In genomic region chr13:38848360-38848759, GRCh38 we compare ENCODE assay signal across 23 cellular contexts.
"Had no signal": no experiment of that assay in that cellular context is flagged by ENCODE, and none has a peak within 500 bp of the region (broad histone marks: within the 10 kb centered on the region; RNA-seq: fewer than 3 reads in every experiment).

No MANE protein-coding gene starts in this region.

- ATAC-seq: naive thymus-derived CD4-positive, alpha-beta T cell; natural killer cell; right cardiac atrium; sciatic nerve; stimulated activated effector memory CD8-positive, alpha-beta T cell treated with anti-CD3 and anti-CD28 coated beads, Interleukin-12 subunit alpha, Interleukin-12 subunit beta, amount 100 ng/mL, for 72 hours; stimulated activated naive B cell treated with anti-CD40 and anti-IgM and Interleukin-4, amounts not matched to agents 10 μg/mL and 1 μg/mL and 100 μg/mL, for 72 hours had no signal

- DNase-seq: naive thymus-derived CD4-positive, alpha-beta T cell; natural killer cell; occipital lobe; ovary; right cardiac atrium; small intestine; stimulated activated CD4-positive, alpha-beta T cell treated with anti-CD3 and anti-CD28 coated beads, Interleukin-15, amount 100 ng/mL, for 24 hours; stimulated activated CD4-positive, alpha-beta T cell treated with anti-CD3 and anti-CD28 coated beads, Interleukin-2, amount 100 ng/mL, for 24 hours; stimulated activated CD4-positive, alpha-beta T cell treated with anti-CD3 and anti-CD28 coated beads, Interleukin-2, amount 100 ng/mL, for 48 hours; stimulated activated CD4-positive, alpha-beta T cell treated with anti-CD3 and anti-CD28 coated beads, Interleukin-4, amount 100 ng/mL, for 24 hours; stimulated activated naive B cell treated with anti-CD40 and anti-IgM and Interleukin-4, amounts not matched to agents 10 μg/mL and 1 μg/mL and 100 μg/mL, for 72 hours; stimulated activated naive CD4-positive, alpha-beta T cell treated with Interleukin-2 at 50 U/mL for 16 hours; stomach; thyroid gland; trophoblast cell; upper lobe of left lung had no signal

- H3K27ac ChIP-seq: neural progenitor cell, ovary, prostate gland, stomach, thoracic aorta, thyroid gland, tibial nerve, upper lobe of left lung, vagina had no signal

- H3K36me3 ChIP-seq: neural progenitor cell, ovary, prostate gland, thoracic aorta, tibial nerve, upper lobe of left lung, vagina had no signal

- H3K9ac ChIP-seq: neural progenitor cell had no signal

- H3K4me1 ChIP-seq: neural progenitor cell, prostate gland, stomach, tibial nerve, upper lobe of left lung, vagina had no signal

- H3K9me3 ChIP-seq: ovary, prostate gland, stomach, thoracic aorta, thyroid gland, tibial nerve, upper lobe of left lung, vagina had no signal

- H3K4me3 ChIP-seq: neural progenitor cell, ovary, prostate gland, stomach, thoracic aorta, thyroid gland, tibial nerve, upper lobe of left lung, vagina had no signal

- H3K27me3 ChIP-seq: neural progenitor cell, ovary, stomach, thyroid gland, tibial nerve, upper lobe of left lung, vagina had no signal
